8 cellular contexts compared by ENCODE assay signal in the genomic region with DNA sequence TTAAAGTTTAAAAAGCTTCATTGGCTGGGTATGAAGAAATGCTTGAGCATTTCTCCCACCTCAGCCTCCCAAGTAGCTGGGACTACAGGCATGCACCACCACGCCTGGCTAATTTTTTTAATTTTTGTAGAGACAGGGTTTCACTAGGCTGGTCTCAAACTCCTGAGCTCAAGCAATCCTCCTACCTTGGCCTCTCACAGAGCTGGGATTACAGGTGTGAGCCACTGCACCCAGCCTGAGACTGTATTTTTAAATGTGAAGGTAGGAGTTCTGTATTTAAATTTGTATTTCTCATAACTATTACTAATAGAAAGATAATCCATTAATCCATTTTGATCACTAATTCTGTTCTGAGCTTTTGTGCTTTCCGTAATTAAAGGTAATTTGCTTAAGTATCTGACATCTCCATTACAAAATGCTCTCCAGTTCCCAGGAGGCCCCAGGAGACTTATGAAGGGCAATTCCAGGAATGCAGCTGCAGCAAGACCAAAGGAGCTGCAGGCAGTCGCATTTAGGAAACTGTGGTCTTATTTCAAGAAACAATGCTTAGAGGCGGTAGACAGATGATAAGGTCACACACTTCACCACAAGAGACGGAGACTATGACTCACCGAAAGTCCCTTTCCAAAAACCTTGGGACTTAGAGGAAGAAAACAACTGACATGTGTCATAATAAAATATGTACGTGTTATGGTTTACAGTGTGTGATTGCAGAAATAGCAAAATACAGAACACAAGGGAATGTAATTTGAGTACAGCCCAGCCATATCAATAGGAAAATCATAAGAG. TPM values are rescaled to one million over a fixed set of nuclear protein-coding genes. Genes with fewer than 3 reads are reported as not detected.
DNase-seq lines count a peak whose midpoint lies in the region; ATAC-seq and TF ChIP-seq lines count a peak whose summit lies in the region.

No MANE protein-coding gene starts in this region.

- CTCF ChIA-PET in AG04450 (lab: Charles Lee) = interaction anchor here (0.9 to 3.1 kb wide), 6 partner anchors 9 to 463 kb away, joined by 3 to 36 read pairs (median 4); no protein-coding TSS in a partner anchor

- H3K36me3 ChIP-seq in OCI-LY3 (replicated peaks; ENCODE audit: low read depth, low read length) = no peaks in the 10 kb centered on the region
- no peaks in the 10 kb centered on the region for H3K36me3 ChIP-seq in hepatocyte (replicated peaks; ENCODE audit: insufficient read depth, low read depth)

- DNase-seq in AG04450 (ENCODE audit: low read depth, low spot score) = no peak
- peak; percentile 37 for DNase-seq in activated T-helper 9 cell treated with anti-CD3 and anti-CD28 coated beads, Interleukin-2, amount 50 U/mL, for 16 hours (ENCODE audit: low read depth)
- peak; percentile 23 for DNase-seq in hepatocyte (ENCODE audit: low spot score)
- peak; percentile 44 to 53 (median 52) for DNase-seq in stimulated activated CD4-positive, alpha-beta T cell treated with anti-CD3 and anti-CD28 coated beads, TNF-alpha, amount 100 ng/mL, for 48 hours (ENCODE audit: low read depth in 3 of 3)
- no peak for DNase-seq in substantia nigra (lab: John Stamatoyannopoulos, UW)

- peak overlapping the region; percentile 53 for H3K4me2 ChIP-seq in OCI-LY3 (ENCODE audit: low read length)
- peak overlapping the region; percentile 2 for H3K4me2 ChIP-seq in hepatocyte

- no peaks in the 10 kb centered on the region for H3K9me2 ChIP-seq in hepatocyte (replicated peaks; ENCODE audit: insufficient read depth)

- H3K9ac ChIP-seq in OCI-LY3 (ENCODE audit: low read length) = no peak overlapping the region

- WGBS in hepatocyte (ENCODE audit: low lambda C conversion rate, missing lambda C conversion rate) = 37% methylated on average over 7 of the region's 7 CpGs

- H4K20me1 ChIP-seq in OCI-LY3 (ENCODE audit: insufficient read depth, low read length) (no peaks in the 10 kb centered on the region), hepatocyte (ENCODE audit: insufficient read depth, poor library complexity, severe bottlenecking) (no peaks in the 10 kb centered on the region)

- H3K4me3 ChIP-seq in AG04450 (ENCODE audit: low read depth, low read length) (no peak overlapping the region), OCI-LY3 (ENCODE audit: low read length) (no peak overlapping the region), hepatocyte (no peak overlapping the region)

- POLR2A ChIA-PET in AG04450 (lab: Yijun Ruan, JAX) = interaction anchor here (1.3 to 2.3 kb wide), 2 partner anchors 20 to 33 kb away, joined by 4 to 9 read pairs; a partner anchor contains a TSS

- H3K9me3 ChIP-seq in AG04450 (ENCODE audit: control insufficient read depth, insufficient read depth, low read length) = no peaks in the 10 kb centered on the region; the same call in 1 of the 2 replicates
- H3K9me3 ChIP-seq in OCI-LY3 (ENCODE audit: insufficient read depth, low read length) = no peaks in the 10 kb centered on the region
- no peaks in the 10 kb centered on the region for H3K9me3 ChIP-seq in hepatocyte (ENCODE audit: low read depth)

- H3K79me2 ChIP-seq in OCI-LY3 (ENCODE audit: low read length) (no peaks in the 10 kb centered on the region), hepatocyte (no peaks in the 10 kb centered on the region)

- no peak overlapping the region for H2AFZ ChIP-seq in OCI-LY3 (ENCODE audit: low read depth, low read length)
- H2AFZ ChIP-seq in hepatocyte = no peak overlapping the region

- H3K27ac ChIP-seq in AG04450 (ENCODE audit: low read depth, low read length) (peak overlapping the region; percentile 39), OCI-LY3 (ENCODE audit: low read length) (no peak overlapping the region), hepatocyte (no peak overlapping the region), substantia nigra (ENCODE audit: low read depth, low read length, poor library complexity, severe bottlenecking) (no peak overlapping the region)

- H3K4me1 ChIP-seq in OCI-LY3 (ENCODE audit: low read length) (peaks cover 18% of the 10 kb centered on the region), hepatocyte (ENCODE audit: insufficient read depth) (no peaks in the 10 kb centered on the region)

- ATAC-seq in GM18907 (IDR thresholded peaks at IDR 0.05; ENCODE audit: unreplicated experiment) (peak; percentile 95), HG03103 (IDR thresholded peaks at IDR 0.05; ENCODE audit: low read depth, unreplicated experiment) (peak; percentile 88)

- no peak for TF ChIP-seq CTCF in AG04450 (IDR thresholded peaks at IDR 0.05; ENCODE audit: low read depth, low read length)
- TF ChIP-seq CTCF in OCI-LY3 (IDR thresholded peaks at IDR 0.05; ENCODE audit: low read depth, low read length) = no peak
- no peak for TF ChIP-seq CTCF in hepatocyte (IDR thresholded peaks at IDR 0.05; ENCODE audit: poor library complexity)

- no peaks in the 10 kb centered on the region for H3K27me3 ChIP-seq in AG04450 (ENCODE audit: control insufficient read depth, insufficient read depth, low read length)
- H3K27me3 ChIP-seq in OCI-LY3 (ENCODE audit: low read depth, low read length) = no peaks in the 10 kb centered on the region
- H3K27me3 ChIP-seq in hepatocyte = no peaks in the 10 kb centered on the region

RNA-seq across cellular contexts. Expression of a gene that starts 23.3 kb away (rescaled TPM):
- polyA plus RNA-seq in AG04450 (2011; rRNA removed) = 38.5 and 49.0 TPM in 2 replicates
- polyA minus RNA-seq in AG04450 (2011; rRNA and poly(A)+ RNA removed) = 43.6 and 46.4 TPM in 2 replicates
- 33.9 and 36.3 TPM in 2 replicates for total RNA-seq in hepatocyte
- polyA plus RNA-seq in hepatocyte = 23.8 and 29.6 TPM in 2 replicates

RNA-seq across cellular contexts. Expression of a gene that starts 33.9 kb away (rescaled TPM):
- polyA plus RNA-seq in AG04450 (2011; rRNA removed) (45.0 and 59.2 TPM in 2 replicates), hepatocyte (42.8 and 49.1 TPM in 2 replicates)
- 58.6 and 65.6 TPM in 2 replicates for polyA minus RNA-seq in AG04450 (2011; rRNA and poly(A)+ RNA removed)
- 25.4 and 25.5 TPM in 2 replicates for total RNA-seq in hepatocyte

Comparison
In these comparisons a context has a peak if more than half of its experiments do, and no peak if none do; other contexts are left out.
1. DNase-seq: peak in activated T-helper 9 cell treated with anti-CD3 and anti-CD28 coated beads, Interleukin-2, amount 50 U/mL, for 16 hours (single experiment), hepatocyte (single experiment) and stimulated activated CD4-positive, alpha-beta T cell treated with anti-CD3 and anti-CD28 coated beads, TNF-alpha, amount 100 ng/mL, for 48 hours (3 of 3); none in AG04450 (single experiment) and substantia nigra (0 of 49).